ENCODE assay signal across 8 cellular contexts in the genomic region with DNA sequence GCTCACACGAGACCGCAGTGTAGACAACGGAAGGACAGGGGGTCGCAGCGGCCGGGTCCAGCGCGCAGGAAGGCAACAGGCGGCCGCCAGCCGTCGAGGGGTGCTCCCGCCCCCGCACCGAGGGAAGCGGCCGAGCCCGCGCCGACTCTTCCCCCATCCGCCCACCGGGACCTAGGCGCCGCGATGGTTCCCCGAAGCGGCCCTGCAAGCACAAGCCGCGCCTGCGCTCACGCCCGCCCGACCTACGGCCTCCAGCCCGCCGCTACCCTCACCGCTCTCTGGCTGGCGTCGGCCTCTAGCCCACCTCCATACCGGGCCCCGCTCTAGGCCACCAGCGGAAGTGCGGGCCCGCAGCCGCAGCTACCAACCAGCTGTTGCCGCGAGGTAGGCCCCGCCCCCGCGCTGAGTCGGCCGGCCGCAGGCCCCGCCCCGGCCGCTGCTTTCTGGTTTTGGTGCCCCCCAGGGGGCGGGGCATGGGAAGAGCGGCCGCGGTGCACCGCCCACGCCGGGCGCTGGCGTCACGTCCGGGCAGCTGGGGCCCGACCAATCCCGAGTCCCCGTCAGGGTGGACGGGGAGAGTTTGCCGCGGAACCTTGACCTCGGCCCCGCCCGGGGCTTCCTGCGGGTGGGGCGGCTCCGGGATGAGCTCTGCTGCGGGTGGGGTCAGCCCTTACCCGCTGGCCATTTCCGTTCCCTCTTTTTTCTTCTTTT. TPM values are rescaled to one million over a fixed set of nuclear protein-coding genes. Genes with fewer than 3 reads are reported as not detected.
A peak's percentile ranks its signal among the peaks of the same experiment; 100 is the strongest.
DNase-seq lines count a peak whose midpoint lies in the region; ATAC-seq and TF ChIP-seq lines count a peak whose summit lies in the region.

Gene SETX (minus strand): TSS at position 342 of the 711 bp plus-strand sequence. CDS start 5,558 bp downstream, outside the sequence.

- peaks cover 7% of the 10 kb centered on the region for H3K27me3 Mint-ChIP-seq in activated naive CD4-positive, alpha-beta T cell treated with anti-CD3 and anti-CD28 coated beads, Interleukin-2, amount 10 ng/mL, durations not matched to agents 7 days and 5 days

- no peak for TF ChIP-seq EP300 in gastroesophageal sphincter (IDR thresholded peaks at IDR 0.05)

- H3K36me3 Mint-ChIP-seq in activated naive CD4-positive, alpha-beta T cell treated with anti-CD3 and anti-CD28 coated beads, Interleukin-2, amount 10 ng/mL, durations not matched to agents 7 days and 5 days = peaks cover 29% of the 10 kb centered on the region

- H3K36me3 ChIP-seq in SK-N-MC (ENCODE audit: insufficient read depth, low read length) = peaks cover 36% of the 10 kb centered on the region
- H3K36me3 ChIP-seq in gastroesophageal sphincter = peaks cover 0 to 33% of the 10 kb centered on the region in 2 donors
- peaks cover 36% of the 10 kb centered on the region for H3K36me3 ChIP-seq in neutrophil

- H3K9ac ChIP-seq in SK-N-MC (ENCODE audit: insufficient read length) = peak within 1 kb of the TSS; percentile 94

- H3K9me3 Mint-ChIP-seq in activated naive CD4-positive, alpha-beta T cell treated with anti-CD3 and anti-CD28 coated beads, Interleukin-2, amount 10 ng/mL, durations not matched to agents 7 days and 5 days = no peaks in the 10 kb centered on the region

- TF ChIP-seq CTCF in gastroesophageal sphincter (IDR thresholded peaks at IDR 0.05) = peak in 3 of 4 experiments; percentile 14 to 31 (median 28)
- peak; percentile 54 for TF ChIP-seq CTCF in neutrophil (IDR thresholded peaks at IDR 0.05)
- TF ChIP-seq CTCF in subcutaneous adipose tissue (IDR thresholded peaks at IDR 0.05; ENCODE audit: low read depth) = no peak

- H3K4me1 Mint-ChIP-seq in activated naive CD4-positive, alpha-beta T cell treated with anti-CD3 and anti-CD28 coated beads, Interleukin-2, amount 10 ng/mL, durations not matched to agents 7 days and 5 days = peaks cover 42% of the 10 kb centered on the region

- TF ChIP-seq POLR2A in gastroesophageal sphincter (IDR thresholded peaks at IDR 0.05) = peak; percentile 93

- H3K27me3 ChIP-seq in gastroesophageal sphincter (no peaks in the 10 kb centered on the region), neutrophil (peaks cover 7% of the 10 kb centered on the region)

- peak within 1 kb of the TSS; percentile 96 for H3K27ac Mint-ChIP-seq in activated naive CD4-positive, alpha-beta T cell treated with anti-CD3 and anti-CD28 coated beads, Interleukin-2, amount 10 ng/mL, durations not matched to agents 7 days and 5 days

- H3K4me3 ChIP-seq in GM08714 (ENCODE audit: low read length) (peak within 1 kb of the TSS; percentile 86), SK-N-MC (peak within 1 kb of the TSS; percentile 95), gastroesophageal sphincter (peak within 1 kb of the TSS; percentile 73 to 91), neutrophil (ENCODE audit: low read depth in 1 of 2, low read length in 1 of 2) (peak within 1 kb of the TSS; percentile 95 to 98)

- peak within 1 kb of the TSS; percentile 93 for H3K4me3 Mint-ChIP-seq in activated naive CD4-positive, alpha-beta T cell treated with anti-CD3 and anti-CD28 coated beads, Interleukin-2, amount 10 ng/mL, durations not matched to agents 7 days and 5 days

- CTCF ChIA-PET in activated naive CD4-positive, alpha-beta T cell treated with anti-CD3 and anti-CD28 coated beads, Interleukin-2, amount 10 ng/mL, durations not matched to agents 7 days and 5 days (lab: Charles Lee) = interaction anchor here (0.6 to 1.6 kb wide), 2 partner anchors 96 to 989 kb away, joined by 3 to 4 read pairs; no protein-coding TSS in a partner anchor

- DNase-seq in NCI-H1048 (lab: John Stamatoyannopoulos, UW) = peak; percentile 91
- DNase-seq in SK-N-MC (ENCODE audit: low read depth, low spot score) = peak; percentile 8
- DNase-seq in activated naive CD4-positive, alpha-beta T cell treated with anti-CD3 and anti-CD28 coated beads, Interleukin-2, amount 10 ng/mL, durations not matched to agents 7 days and 5 days = peak; percentile 96

- H3K27ac ChIP-seq in SK-N-MC (peak within 1 kb of the TSS; percentile 89), gastroesophageal sphincter (peak within 1 kb of the TSS; percentile 84 to 98 (median 96)), neutrophil (peak within 1 kb of the TSS; percentile 96)

- H3K9me3 ChIP-seq in SK-N-MC (ENCODE audit: low read depth, low read length) (no peaks in the 10 kb centered on the region), gastroesophageal sphincter (no peaks in the 10 kb centered on the region), neutrophil (no peaks in the 10 kb centered on the region)

- 0% methylated on average over 8 of the region's 82 CpGs; no CpG with 5 or more reads in 1 of the 2 donors for WGBS in gastroesophageal sphincter (ENCODE audit: low coverage in 1 of 2), 2 donors

- H3K4me1 ChIP-seq in gastroesophageal sphincter (peaks cover 0 to 42% (median 19%) of the 10 kb centered on the region in 3 donors), neutrophil (ENCODE audit: control insufficient read depth in 1 of 2, insufficient read depth in 1 of 2, low read depth in 1 of 2, low read length in 1 of 2) (peaks cover 40 to 47% of the 10 kb centered on the region in 2 experiments)

- ATAC-seq in HG02588 (IDR thresholded peaks at IDR 0.05; ENCODE audit: unreplicated experiment) (peak; percentile 84), gastroesophageal sphincter (peak; percentile 99)

RNA-seq across cellular contexts. Expression of gene SETX, which starts in this region (rescaled TPM):
- total RNA-seq in gastroesophageal sphincter (10 to 100 TPM; 45.7 to 67.1 (median 53.5) TPM), subcutaneous adipose tissue (10 to 100 TPM; 66.7 to 94.0 (median 75.6) TPM)

Comparison
In these comparisons a context has a peak if more than half of its experiments do, and no peak if none do; other contexts are left out.
1. Peak in every context shown above with its lines: DNase-seq, ATAC-seq, H3K4me3 ChIP-seq and H3K27ac ChIP-seq.
2. DNase-seq: peak in every context shown above with its lines; median percentile 96 in activated naive CD4-positive, alpha-beta T cell treated with anti-CD3 and anti-CD28 coated beads, Interleukin-2, amount 10 ng/mL, durations not matched to agents 7 days and 5 days; 91 in NCI-H1048; 8 in SK-N-MC.